1 cellular context compared by ENCODE assay signal in genomic region chr15:65423150-65423976, GRCh38.
TF ChIP-seq lines count a peak whose summit lies in the region.

No MANE protein-coding gene starts in this region.

TF ChIP-seq in HEK293, 187 proteins besides CTCF, POLR2A, EP300 and RAD21 (continued from another document):
- no peak for TF ChIP-seq ZNF518A (tag by site-specific recombination; conservative IDR thresholded peaks at IDR 0.05; ENCODE audit: low read depth)
- no peak for TF ChIP-seq ZNF174 (tag by site-specific recombination; IDR thresholded peaks at IDR 0.05)
- TF ChIP-seq ZNF423 (tag by site-specific recombination; IDR thresholded peaks at IDR 0.05): no peak
- TF ChIP-seq PRDM2 (tag by site-specific recombination; IDR thresholded peaks at IDR 0.05; ENCODE audit: borderline replicate concordance): no peak
- no peak for TF ChIP-seq ZNF248 (tag by site-specific recombination; IDR thresholded peaks at IDR 0.05)
- TF ChIP-seq ZBTB17 (tag by site-specific recombination; IDR thresholded peaks at IDR 0.05): peak; percentile 53; the same call in 1 of the 2 replicates
- no peak for TF ChIP-seq SP2 (tag by site-specific recombination; IDR thresholded peaks at IDR 0.05)
- no peak for TF ChIP-seq ZNF48 (tag by site-specific recombination; IDR thresholded peaks at IDR 0.05)
- peak; percentile 77 for TF ChIP-seq PATZ1 (tag by site-specific recombination; IDR thresholded peaks at IDR 0.05)
- TF ChIP-seq GFI1B (tag by site-specific recombination; IDR thresholded peaks at IDR 0.05): no peak
- TF ChIP-seq SCRT2 (tag by site-specific recombination; IDR thresholded peaks at IDR 0.05): peak; percentile 95
- peak; percentile 14; the same call in 1 of the 2 replicates for TF ChIP-seq IKZF3 (tag by site-specific recombination; IDR thresholded peaks at IDR 0.05)
- no peak for TF ChIP-seq ZNF223 (tag by site-specific recombination; IDR thresholded peaks at IDR 0.05)
- TF ChIP-seq ZNF600 (tag by site-specific recombination; IDR thresholded peaks at IDR 0.05): peak; percentile 89
- no peak for TF ChIP-seq ZNF112 (tag by site-specific recombination; IDR thresholded peaks at IDR 0.05)
- 0 out of 2 replicates have a peak, but pooled peaks have one; percentile 31 for TF ChIP-seq KLF8 (tag by site-specific recombination; IDR thresholded peaks at IDR 0.05)
- TF ChIP-seq HIC1 (tag by site-specific recombination; IDR thresholded peaks at IDR 0.05): no peak
- peak; percentile 60 for TF ChIP-seq GLIS2 (tag by site-specific recombination; IDR thresholded peaks at IDR 0.05)
- TF ChIP-seq ZSCAN30 (tag by site-specific recombination; IDR thresholded peaks at IDR 0.05): peak; percentile 20; the same call in 1 of the 2 replicates
- no peak for TF ChIP-seq ZBTB7A (tag by site-specific recombination; IDR thresholded peaks at IDR 0.05; ENCODE audit: low read depth)
- TF ChIP-seq SP3 (tag by site-specific recombination; IDR thresholded peaks at IDR 0.05): no peak; the same call in 1 of the 2 replicates
- no peak for TF ChIP-seq ZSCAN4 (tag by site-specific recombination; IDR thresholded peaks at IDR 0.05)
- no peak for TF ChIP-seq MEIS1 (CRISPR knock-in tag; IDR thresholded peaks at IDR 0.05; ENCODE audit: borderline replicate concordance)
- no peak for TF ChIP-seq MYNN (tag by site-specific recombination; IDR thresholded peaks at IDR 0.05; ENCODE audit: borderline replicate concordance)
- TF ChIP-seq YY1 (tag by site-specific recombination; IDR thresholded peaks at IDR 0.05): 0 out of 2 replicates have a peak, but pooled peaks have one; percentile 34
- TF ChIP-seq ZNF394 (tag by site-specific recombination; IDR thresholded peaks at IDR 0.05; ENCODE audit: borderline replicate concordance): no peak
- TF ChIP-seq ZNF548 (tag by site-specific recombination; IDR thresholded peaks at IDR 0.05): no peak
- peak; percentile 92 for TF ChIP-seq SCRT1 (tag by site-specific recombination; IDR thresholded peaks at IDR 0.05; ENCODE audit: borderline replicate concordance)
